In genomic region chrX:24392709-24393108, GRCh38 we compare ENCODE assay signal across 21 cellular contexts. TPM values are rescaled to one million over a fixed set of nuclear protein-coding genes. Genes with fewer than 3 reads are reported as not detected.
DNase-seq lines count a peak whose midpoint lies in the region; ATAC-seq and TF ChIP-seq lines count a peak whose summit lies in the region.
"Had no signal": no experiment of that assay in that cellular context is flagged by ENCODE, and none has a peak within 500 bp of the region (broad histone marks: within the 10 kb centered on the region; RNA-seq: fewer than 3 reads in every experiment).

No MANE protein-coding gene starts in this region.

- H3K4me1 ChIP-seq in right atrium auricular region: peaks cover 0 to 7% of the 10 kb centered on the region in 2 donors
- H3K4me1 ChIP-seq in adipocyte (ENCODE audit: control insufficient read depth, insufficient read depth, low read length): peaks cover 16% of the 10 kb centered on the region
- peaks cover 0 to 7% (median 0%) of the 10 kb centered on the region in 12 donors for H3K4me1 ChIP-seq in heart left ventricle
- H3K4me1 ChIP-seq: HAP-1 had no signal

- intact Hi-C loops in Right ventricle myocardium superior (cut with DNase I) (no loop called here), heart left ventricle (cut with DNase I) (loop anchor here in 4 of 10 donors (5.0 to 10.0 kb wide), 4 partner anchors 110 to 302 kb away; partner anchors contain the start of gene POLA1 (in 1 of the 4))

- no peaks in the 10 kb centered on the region for H3K9me3 ChIP-seq in right atrium auricular region
- no peaks in the 10 kb centered on the region for H3K9me3 ChIP-seq in adipocyte (ENCODE audit: control insufficient read depth, low read length)
- H3K9me3 ChIP-seq in heart left ventricle: no peaks in the 10 kb centered on the region
- H3K9me3 ChIP-seq: BLaER1 treated with 17β-estradiol and CSF1 and Interleukin-3, amounts not matched to agents 10 nM and 100 nM; HAP-1 had no signal

- H3K27me3 ChIP-seq in right atrium auricular region (no peaks in the 10 kb centered on the region), adipocyte (replicated peaks; ENCODE audit: control insufficient read depth, insufficient read depth, low read length) (peaks cover 36% of the 10 kb centered on the region), heart left ventricle (peaks cover 0 to 45% (median 0%) of the 10 kb centered on the region in 9 donors)

- peak; percentile 84 for ATAC-seq in Right ventricle myocardium superior (ENCODE audit: poor library complexity)
- peak; percentile 46 to 77 (median 64) for ATAC-seq in heart left ventricle
- no peak for ATAC-seq in HG03460 (IDR thresholded peaks at IDR 0.05; ENCODE audit: unreplicated experiment)
- no peak for ATAC-seq in GM18520 (IDR thresholded peaks at IDR 0.05; ENCODE audit: unreplicated experiment)

- H3K4me3 ChIP-seq in right atrium auricular region: no peak overlapping the region
- no peak overlapping the region for H3K4me3 ChIP-seq in adipocyte (ENCODE audit: low read length)
- no peak overlapping the region for H3K4me3 ChIP-seq in heart left ventricle
- H3K4me3 ChIP-seq: BLaER1 treated with 17β-estradiol and CSF1 and Interleukin-3, amounts not matched to agents 10 nM and 100 nM; HAP-1 had no signal

- no peak for TF ChIP-seq CTCF in right atrium auricular region (IDR thresholded peaks at IDR 0.05)
- no peak for TF ChIP-seq CTCF in heart left ventricle (IDR thresholded peaks at IDR 0.05)

- H3K36me3 ChIP-seq in right atrium auricular region (no peaks in the 10 kb centered on the region), adipocyte (ENCODE audit: control insufficient read depth, insufficient read depth, low read length, severe bottlenecking) (no peaks in the 10 kb centered on the region), heart left ventricle (no peaks in the 10 kb centered on the region)
- H3K36me3 ChIP-seq: BLaER1 treated with 17β-estradiol and CSF1 and Interleukin-3, amounts not matched to agents 10 nM and 100 nM; HAP-1 had no signal

- 37 to 41% (median 40%) methylated on average over 6 of the region's 6 CpGs for WGBS in heart left ventricle, 4 donors

- peak; percentile 63 for DNase-seq in Right ventricle myocardium superior
- DNase-seq in right atrium auricular region (ENCODE audit: low spot score): no peak
- peak; percentile 6 for DNase-seq in adipocyte (ENCODE audit: low read depth)
- peak in 4 of 5 donors; percentile 13 to 39 (median 24) for DNase-seq in heart left ventricle
- DNase-seq in activated CD4-positive, alpha-beta T cell treated with anti-CD3 and anti-CD28 coated beads, Interleukin-2, amount 50 U/mL, for 1 hour: no peak
- DNase-seq: CD8-positive, alpha-beta memory T cell; DMS79; NCI-H1092 treated with DMSO at 0.1 percent for 48 hours; NCI-H146; NCI-H2081 treated with DMSO at 0.1 percent for 48 hours; NCI-H446 treated with DMSO at 0.1 percent for 48 hours; NCI-H69; SIG-M5 had no signal

- H3K27ac ChIP-seq in right atrium auricular region: no peak overlapping the region
- H3K27ac ChIP-seq in heart left ventricle: no peak overlapping the region
- H3K27ac ChIP-seq: BLaER1 treated with 17β-estradiol and CSF1 and Interleukin-3, amounts not matched to agents 10 nM and 100 nM had no signal

- no peak for TF ChIP-seq POLR2A in heart left ventricle (IDR thresholded peaks at IDR 0.05)

- H3K9ac ChIP-seq in adipocyte (ENCODE audit: low read length): no peak overlapping the region
- H3K9ac ChIP-seq: BLaER1 treated with 17β-estradiol and CSF1 and Interleukin-3, amounts not matched to agents 10 nM and 100 nM had no signal

RNA-seq across cellular contexts. Expression of gene SUPT20HL1, which starts 32.3 kb away (rescaled TPM):
- total RNA-seq in Right ventricle myocardium superior (not detected), right atrium auricular region (not detected), heart left ventricle (not detected)
- not detected for polyA plus RNA-seq in heart left ventricle
- total RNA-seq: A172; CD8-positive, alpha-beta memory T cell; G401; LHCN-M2; OCI-LY7 had no signal

Comparison
In these comparisons a context has a peak if more than half of its experiments do, and no peak if none do; other contexts are left out.
1. DNase-seq: peak in Right ventricle myocardium superior (single experiment), adipocyte (single experiment) and heart left ventricle (4 of 5); none in right atrium auricular region (single experiment) and activated CD4-positive, alpha-beta T cell treated with anti-CD3 and anti-CD28 coated beads, Interleukin-2, amount 50 U/mL, for 1 hour (single experiment).
2. ATAC-seq: peak in Right ventricle myocardium superior (single experiment) and heart left ventricle (4 of 4); none in HG03460 (single experiment) and GM18520 (single experiment).